ENCODE assay signal across 12 cellular contexts in the genomic region with DNA sequence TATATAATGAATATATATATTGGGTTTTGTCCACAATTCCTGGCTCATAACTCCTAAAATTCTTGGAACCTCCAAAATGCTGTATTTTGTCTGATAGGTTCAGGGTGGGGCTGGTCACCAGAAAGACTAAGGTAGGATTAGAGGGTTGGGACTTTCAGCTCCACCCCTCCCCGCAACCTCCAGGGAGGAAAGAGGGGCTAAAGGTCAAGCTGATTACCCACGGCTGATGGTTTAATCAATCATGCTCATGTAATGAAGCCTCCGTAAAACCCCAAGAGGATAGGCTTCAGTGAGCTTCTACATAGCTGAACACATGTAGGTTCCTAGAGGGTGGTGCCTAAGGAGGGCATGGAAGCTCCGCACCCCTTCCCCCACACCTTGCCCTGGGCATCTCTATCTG.
"Had no signal": no experiment of that assay in that cellular context is flagged by ENCODE, and none has a peak within 500 bp of the region (broad histone marks: within the 10 kb centered on the region; RNA-seq: fewer than 3 reads in every experiment).

No MANE protein-coding gene starts in this region.

- H3K27me3 ChIP-seq: esophagus squamous epithelium, right atrium auricular region, sigmoid colon, spleen, testis, tibial artery, upper lobe of left lung had no signal

- FAIRE-seq: endometrium, urothelium cell line had no signal

- H3K4me1 ChIP-seq: parathyroid adenoma had no signal

- H3K27ac ChIP-seq: coronary artery, parathyroid adenoma, right atrium auricular region, spleen, testis, tibial artery, upper lobe of left lung had no signal

- H3K4me3 ChIP-seq: coronary artery, esophagus squamous epithelium, lung, right atrium auricular region, sigmoid colon, spleen, testis, tibial artery, upper lobe of left lung had no signal

- H3K9me3 ChIP-seq: esophagus squamous epithelium, right atrium auricular region, sigmoid colon, spleen, testis, tibial artery, upper lobe of left lung had no signal
